1 cellular context compared by ENCODE assay signal in genomic region chr3:186825842-186826241, GRCh38.
A peak's percentile ranks its signal among the peaks of the same experiment; 100 is the strongest.
TF ChIP-seq lines count a peak whose summit lies in the region.

No MANE protein-coding gene starts in this region.

TF ChIP-seq in HepG2, 621 proteins besides CTCF, POLR2A, EP300 and RAD21:
- TF ChIP-seq ZFP91 (CRISPR knock-in tag; IDR thresholded peaks at IDR 0.05; ENCODE audit: borderline replicate concordance) = 0 out of 2 replicates have a peak, but pooled peaks have one; percentile 11
TF ChIP-seq in HepG2: peak in this region for 1; not testable (repeated sequence) for 620.
